Comparison of ENCODE assay signal across 27 cellular contexts in the genomic region with DNA sequence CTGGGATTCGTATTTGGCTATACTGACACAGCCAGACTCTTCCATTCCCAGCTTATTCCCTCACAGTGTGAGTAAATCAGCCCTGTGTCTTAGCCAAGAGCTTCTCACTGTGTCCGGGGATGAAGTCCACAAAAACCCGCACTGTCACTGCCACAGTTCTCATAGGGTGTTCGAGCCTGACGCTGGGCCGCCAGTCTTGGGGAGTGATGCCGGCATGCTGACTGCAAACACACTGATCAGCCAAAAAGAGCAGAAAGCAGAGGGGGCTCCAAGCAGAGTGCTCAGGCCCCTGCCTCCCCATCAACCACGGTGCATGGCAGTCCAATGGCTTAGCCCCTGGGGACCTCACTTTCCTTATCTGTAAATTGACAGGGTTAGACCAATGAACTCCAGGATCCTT. TPM values are rescaled to one million over a fixed set of nuclear protein-coding genes. Genes with fewer than 3 reads are reported as not detected.
"Had no signal": no experiment of that assay in that cellular context is flagged by ENCODE, and none has a peak within 500 bp of the region (broad histone marks: within the 10 kb centered on the region; RNA-seq: fewer than 3 reads in every experiment).

No MANE protein-coding gene starts in this region.

- H3K4me1 ChIP-seq: stomach, suprapubic skin, testis, thyroid gland, tibial artery, tibial nerve, transverse colon, upper lobe of left lung, uterus, vagina had no signal

- DNase-seq: stimulated activated CD4-positive, alpha-beta T cell treated with anti-CD3 and anti-CD28 coated beads, Interleukin-2, amount 100 ng/mL, for 48 hours; stimulated activated CD4-positive, alpha-beta T cell treated with anti-CD3 and anti-CD28 coated beads, Interleukin-4, amount 100 ng/mL, for 1 hour; stimulated activated CD4-positive, alpha-beta T cell treated with anti-CD3 and anti-CD28 coated beads, Interleukin-4, amount 100 ng/mL, for 24 hours; stimulated activated CD4-positive, alpha-beta T cell treated with anti-CD3 and anti-CD28 coated beads, Interleukin-4, amount 100 ng/mL, for 4 hours; stimulated activated CD8-positive, alpha-beta memory T cell treated with anti-CD3 and anti-CD28 coated beads, Interleukin-4, amount 100 ng/mL, for 48 hours; stimulated activated naive B cell treated with anti-CD40 and anti-IgM and Interleukin-4, amounts not matched to agents 10 μg/mL and 1 μg/mL and 100 μg/mL, for 72 hours; stimulated activated naive CD4-positive, alpha-beta T cell; stimulated activated naive CD4-positive, alpha-beta T cell treated with Interleukin-2 at 50 U/mL for 16 hours; stimulated activated naive CD8-positive, alpha-beta T cell treated with anti-CD3 and anti-CD28 coated beads, Interleukin-15, amount 100 ng/mL, for 72 hours; stimulated activated naive CD8-positive, alpha-beta T cell treated with anti-CD3 and anti-CD28 coated beads, Interleukin-15, Interleukin-2, amounts not matched to agents 100 U/mL and 50 U/mL, for 24 hours; stomach; substantia nigra; testis; thyroid gland; tibial artery; transverse colon; trophoblast cell; upper lobe of left lung; uterus had no signal

- H3K4me3 Mint-ChIP-seq: stimulated activated effector memory CD8-positive, alpha-beta T cell treated with anti-CD3 and anti-CD28 coated beads, Interleukin-12 subunit alpha, Interleukin-12 subunit beta, amount 100 ng/mL, for 72 hours; stimulated activated memory B cell treated with anti-CD40 and anti-IgM and Interleukin-4, amounts not matched to agents 10 μg/mL and 1 μg/mL and 100 μg/mL, for 72 hours; stimulated activated naive B cell treated with anti-CD40 and anti-IgM and Interleukin-4, amounts not matched to agents 10 μg/mL and 1 μg/mL and 100 μg/mL, for 72 hours; stimulated activated naive CD8-positive, alpha-beta T cell treated with anti-CD3 and anti-CD28 coated beads, Interleukin-15, amount 100 ng/mL, for 72 hours; stimulated activated naive CD8-positive, alpha-beta T cell treated with anti-CD3 and anti-CD28 coated beads, Interleukin-15, Interleukin-2, amounts not matched to agents 100 ng/mL and 50 ng/mL, for 24 hours; type B pancreatic cell had no signal

- H3K27me3 ChIP-seq: stomach, suprapubic skin, testis, thyroid gland, tibial artery, tibial nerve, transverse colon, upper lobe of left lung, uterus, vagina had no signal

- H3K27me3 Mint-ChIP-seq: stimulated activated memory B cell treated with anti-CD40 and anti-IgM and Interleukin-4, amounts not matched to agents 10 μg/mL and 1 μg/mL and 100 μg/mL, for 72 hours; stimulated activated naive B cell treated with anti-CD40 and anti-IgM and Interleukin-4, amounts not matched to agents 10 μg/mL and 1 μg/mL and 100 μg/mL, for 72 hours; stimulated activated naive CD8-positive, alpha-beta T cell treated with anti-CD3 and anti-CD28 coated beads, Interleukin-15, amount 100 ng/mL, for 72 hours; stimulated activated naive CD8-positive, alpha-beta T cell treated with anti-CD3 and anti-CD28 coated beads, Interleukin-15, Interleukin-2, amounts not matched to agents 100 ng/mL and 50 ng/mL, for 24 hours had no signal

- H3K4me1 Mint-ChIP-seq: stimulated activated effector memory CD8-positive, alpha-beta T cell treated with anti-CD3 and anti-CD28 coated beads, Interleukin-12 subunit alpha, Interleukin-12 subunit beta, amount 100 ng/mL, for 72 hours; stimulated activated memory B cell treated with anti-CD40 and anti-IgM and Interleukin-4, amounts not matched to agents 10 μg/mL and 1 μg/mL and 100 μg/mL, for 72 hours; stimulated activated naive B cell treated with anti-CD40 and anti-IgM and Interleukin-4, amounts not matched to agents 10 μg/mL and 1 μg/mL and 100 μg/mL, for 72 hours; stimulated activated naive CD8-positive, alpha-beta T cell treated with anti-CD3 and anti-CD28 coated beads, Interleukin-15, amount 100 ng/mL, for 72 hours had no signal

- H3K9me3 ChIP-seq: suprapubic skin, testis, thoracic aorta, thyroid gland, tibial artery, transverse colon, upper lobe of left lung, uterus, vagina had no signal

- H3K27ac ChIP-seq: stomach, suprapubic skin, testis, thoracic aorta, thyroid gland, tibial artery, tibial nerve, transverse colon, upper lobe of left lung, uterus, vagina had no signal

- H3K36me3 Mint-ChIP-seq: stimulated activated effector memory CD8-positive, alpha-beta T cell treated with anti-CD3 and anti-CD28 coated beads, Interleukin-12 subunit alpha, Interleukin-12 subunit beta, amount 100 ng/mL, for 72 hours; type B pancreatic cell had no signal

- H3K36me3 ChIP-seq: thyroid gland, transverse colon, uterus had no signal

- H3K4me3 ChIP-seq: stomach, suprapubic skin, testis, thoracic aorta, thyroid gland, tibial artery, tibial nerve, transverse colon, upper lobe of left lung, uterus, vagina had no signal

- H3K27ac Mint-ChIP-seq: stimulated activated effector memory CD8-positive, alpha-beta T cell treated with anti-CD3 and anti-CD28 coated beads, Interleukin-12 subunit alpha, Interleukin-12 subunit beta, amount 100 ng/mL, for 72 hours; stimulated activated memory B cell treated with anti-CD40 and anti-IgM and Interleukin-4, amounts not matched to agents 10 μg/mL and 1 μg/mL and 100 μg/mL, for 72 hours; stimulated activated naive B cell treated with anti-CD40 and anti-IgM and Interleukin-4, amounts not matched to agents 10 μg/mL and 1 μg/mL and 100 μg/mL, for 72 hours; stimulated activated naive CD8-positive, alpha-beta T cell treated with anti-CD3 and anti-CD28 coated beads, Interleukin-15, amount 100 ng/mL, for 72 hours; stimulated activated naive CD8-positive, alpha-beta T cell treated with anti-CD3 and anti-CD28 coated beads, Interleukin-15, Interleukin-2, amounts not matched to agents 100 ng/mL and 50 ng/mL, for 24 hours; type B pancreatic cell had no signal

- ATAC-seq: stimulated activated effector memory CD8-positive, alpha-beta T cell treated with anti-CD3 and anti-CD28 coated beads, Interleukin-12 subunit alpha, Interleukin-12 subunit beta, amount 100 ng/mL, for 72 hours; stimulated activated memory B cell treated with anti-CD40 and anti-IgM and Interleukin-4, amounts not matched to agents 10 μg/mL and 1 μg/mL and 100 μg/mL, for 72 hours; stimulated activated naive B cell treated with anti-CD40 and anti-IgM and Interleukin-4, amounts not matched to agents 10 μg/mL and 1 μg/mL and 100 μg/mL, for 72 hours; stimulated activated naive CD8-positive, alpha-beta T cell treated with anti-CD3 and anti-CD28 coated beads, Interleukin-15, amount 100 ng/mL, for 72 hours; stimulated activated naive CD8-positive, alpha-beta T cell treated with anti-CD3 and anti-CD28 coated beads, Interleukin-15, Interleukin-2, amounts not matched to agents 100 U/mL and 50 U/mL, for 24 hours had no signal

RNA-seq across cellular contexts. Expression of gene C10orf143, which starts 36.7 kb away (rescaled TPM):
- total RNA-seq: thoracic aorta had no signal
